Comparison of ENCODE assay signal across 8 cellular contexts in the genomic region with DNA sequence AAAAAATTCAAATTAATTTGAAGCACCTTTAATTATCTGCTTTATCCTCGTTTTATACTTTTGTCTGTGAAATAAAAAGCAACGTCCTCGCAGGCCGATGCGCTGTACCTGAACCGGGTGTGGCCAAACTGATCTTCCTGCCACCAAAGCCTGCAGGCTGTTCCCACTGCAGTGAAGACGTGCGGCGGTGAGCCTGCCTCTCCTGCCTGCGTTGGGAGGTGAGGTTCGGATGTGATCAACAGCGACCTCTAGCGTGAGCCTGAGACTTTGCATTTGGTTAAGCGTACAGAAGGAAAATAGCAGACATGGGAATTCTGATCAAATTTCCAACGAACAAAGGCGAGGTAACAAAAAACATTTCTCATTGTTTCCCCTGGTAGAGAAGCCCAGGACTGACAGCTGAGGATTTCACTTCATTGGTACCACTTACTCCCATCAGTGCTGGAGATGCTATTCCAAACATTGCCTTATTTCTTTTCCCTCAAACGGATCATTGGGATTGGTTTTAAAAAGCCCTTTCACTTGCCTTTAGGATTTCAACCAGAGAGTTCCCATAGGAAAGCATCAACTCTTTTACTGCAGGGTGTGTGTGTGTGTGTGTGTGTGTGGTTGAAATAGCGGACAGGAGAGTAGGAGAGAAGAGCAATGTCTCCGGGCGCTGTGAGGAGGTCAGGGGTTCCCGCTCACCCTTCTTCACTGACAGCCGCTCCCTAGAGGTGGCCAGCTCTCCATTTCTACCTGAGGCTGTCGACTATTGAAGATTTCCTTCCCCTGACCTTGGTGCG. TPM values are rescaled to one million over a fixed set of nuclear protein-coding genes. Genes with fewer than 3 reads are reported as not detected.
DNase-seq lines count a peak whose midpoint lies in the region; ATAC-seq lines count a peak whose summit lies in the region.

No MANE protein-coding gene starts in this region.

- H3K9ac ChIP-seq in BLaER1 treated with 17β-estradiol and CSF1 and Interleukin-3, amounts not matched to agents 10 nM and 100 nM, result no peak overlapping the region

- H3K27ac Mint-ChIP-seq in naive thymus-derived CD8-positive, alpha-beta T cell, result peak overlapping the region; percentile 83 to 96 (median 93)

- H3K27me3 Mint-ChIP-seq in naive thymus-derived CD8-positive, alpha-beta T cell, result no peaks in the 10 kb centered on the region

- peaks cover 18 to 32% (median 26%) of the 10 kb centered on the region in 10 experiments for H3K4me1 ChIP-seq in BLaER1 treated with 17β-estradiol and CSF1 and Interleukin-3, amounts not matched to agents 10 nM and 100 nM

- no peaks in the 10 kb centered on the region for H3K9me3 Mint-ChIP-seq in naive thymus-derived CD8-positive, alpha-beta T cell

- H3K4me3 ChIP-seq in BLaER1 treated with 17β-estradiol and CSF1 and Interleukin-3, amounts not matched to agents 10 nM and 100 nM, result no peak overlapping the region

- ATAC-seq in GM19395 (IDR thresholded peaks at IDR 0.05; ENCODE audit: unreplicated experiment) (peak; percentile 67), esophagus mucosa (peak; percentile 97)
- ATAC-seq in naive thymus-derived CD8-positive, alpha-beta T cell, result peak; percentile 75 to 77

- no peaks in the 10 kb centered on the region for H3K36me3 ChIP-seq in BLaER1 treated with 17β-estradiol and CSF1 and Interleukin-3, amounts not matched to agents 10 nM and 100 nM

- H3K9me3 ChIP-seq in BLaER1 treated with 17β-estradiol and CSF1 and Interleukin-3, amounts not matched to agents 10 nM and 100 nM (replicated peaks in 1 of 11), result peaks cover 8 to 14% (median 12%) of the 10 kb centered on the region in 11 experiments; a peak in 18 of 22 replicates

- H3K4me2 ChIP-seq in BLaER1 treated with 17β-estradiol and CSF1 and Interleukin-3, amounts not matched to agents 10 nM and 100 nM, result peak overlapping the region; percentile 20 to 74 (median 41); a peak in 18 of 22 replicates

- H3K4me1 Mint-ChIP-seq in naive thymus-derived CD8-positive, alpha-beta T cell, result peaks cover 32 to 50% (median 46%) of the 10 kb centered on the region in 4 donors

- H4K20me1 ChIP-seq in BLaER1 treated with 17β-estradiol and CSF1 and Interleukin-3, amounts not matched to agents 10 nM and 100 nM, result no peaks in the 10 kb centered on the region

- H3K27ac ChIP-seq in BLaER1 treated with 17β-estradiol and CSF1 and Interleukin-3, amounts not matched to agents 10 nM and 100 nM, result no peak overlapping the region

- peaks cover 0 to 2% (median 0%) of the 10 kb centered on the region in 3 donors for H3K36me3 Mint-ChIP-seq in naive thymus-derived CD8-positive, alpha-beta T cell

- POLR2A ChIA-PET in naive thymus-derived CD8-positive, alpha-beta T cell (lab: Charles Lee), result interaction anchor here (0.6 to 1.5 kb wide), 7 partner anchors 24 to 287 kb away, joined by 3 to 5 read pairs (median 4); no protein-coding TSS in a partner anchor

- H3K4me3 Mint-ChIP-seq in naive thymus-derived CD8-positive, alpha-beta T cell, result peak overlapping the region; percentile 62 to 86 (median 78)

- DNase-seq in KG1 (lab: John Stamatoyannopoulos, UW) (peak; percentile 29), OCI-M1 (lab: John Stamatoyannopoulos, UW) (peak; percentile 85), activated T-cell treated with anti-CD3 and anti-CD28 coated beads for 4 hours (peak; percentile 66)
- peak; percentile 69 to 88 (median 80) for DNase-seq in naive thymus-derived CD8-positive, alpha-beta T cell
- peak; percentile 65 for DNase-seq in stimulated activated naive CD4-positive, alpha-beta T cell treated with Interleukin-2 at 50 U/mL for 16 hours (lab: John Stamatoyannopoulos, UW)

- no peaks in the 10 kb centered on the region for H3K27me3 ChIP-seq in BLaER1 treated with 17β-estradiol and CSF1 and Interleukin-3, amounts not matched to agents 10 nM and 100 nM

RNA-seq across cellular contexts. Expression of gene CCN6, which starts 56.6 kb away (rescaled TPM):
- not detected for total RNA-seq in esophagus mucosa
- not detected for total RNA-seq in naive thymus-derived CD8-positive, alpha-beta T cell
- polyA plus RNA-seq in naive thymus-derived CD8-positive, alpha-beta T cell, result under 1 TPM; 0.08 to 0.21 (median 0.09) TPM

Comparison
In these comparisons a context has a peak if more than half of its experiments do, and no peak if none do; other contexts are left out.
1. DNase-seq: peak in every context shown above with its lines; median percentile 85 in OCI-M1; 80 in naive thymus-derived CD8-positive, alpha-beta T cell; 66 in activated T-cell treated with anti-CD3 and anti-CD28 coated beads for 4 hours; 65 in stimulated activated naive CD4-positive, alpha-beta T cell treated with Interleukin-2 at 50 U/mL for 16 hours; 29 in KG1.